21 cellular contexts compared by ENCODE assay signal in the genomic region with DNA sequence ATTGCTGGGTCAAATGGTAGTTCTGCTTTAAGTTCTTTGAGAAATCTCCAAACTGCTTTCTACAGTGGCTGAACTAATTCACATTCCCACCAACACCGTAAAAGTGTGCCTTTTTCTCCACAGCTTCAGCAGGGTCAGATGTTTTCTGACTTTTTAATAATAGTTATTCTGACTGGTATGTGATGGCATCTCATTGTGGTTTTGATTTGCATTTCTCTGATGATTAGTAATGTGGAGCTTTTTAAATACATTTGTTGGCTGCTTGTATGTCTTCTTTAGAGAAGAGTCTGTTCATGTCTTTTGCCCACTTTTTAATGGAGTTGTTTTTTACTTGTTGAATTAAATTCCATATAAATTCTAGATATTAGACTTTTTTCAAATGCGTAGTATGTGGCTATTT.
DNase-seq lines count a peak whose midpoint lies in the region; ATAC-seq and TF ChIP-seq lines count a peak whose summit lies in the region.
"Had no signal": no experiment of that assay in that cellular context is flagged by ENCODE, and none has a peak within 500 bp of the region (broad histone marks: within the 10 kb centered on the region; RNA-seq: fewer than 3 reads in every experiment).

No MANE protein-coding gene starts in this region.

- CTCF ChIA-PET in activated naive CD4-positive, alpha-beta T cell treated with anti-CD3 and anti-CD28 coated beads, Interleukin-2, amount 10 ng/mL, durations not matched to agents 7 days and 5 days (lab: Charles Lee) = no interaction called here

- no peak overlapping the region for H3K4me3 ChIP-seq in fibroblast of pulmonary artery (replicated peaks; ENCODE audit: low read depth, low read length)
- H3K4me3 ChIP-seq: BLaER1, dorsolateral prefrontal cortex, heart left ventricle, smooth muscle cell, tibial nerve had no signal

- peaks cover 7% of the 10 kb centered on the region for H3K4me1 Mint-ChIP-seq in progenitor cell of endocrine pancreas (ENCODE audit: low read depth)
- H3K4me1 Mint-ChIP-seq in activated naive CD4-positive, alpha-beta T cell treated with anti-CD3 and anti-CD28 coated beads, Interleukin-2, amount 10 ng/mL, durations not matched to agents 7 days and 5 days = no peaks in the 10 kb centered on the region

- no peak overlapping the region for H3K4me3 Mint-ChIP-seq in progenitor cell of endocrine pancreas (ENCODE audit: low read depth)
- no peak overlapping the region for H3K4me3 Mint-ChIP-seq in activated naive CD4-positive, alpha-beta T cell treated with anti-CD3 and anti-CD28 coated beads, Interleukin-2, amount 10 ng/mL, durations not matched to agents 7 days and 5 days
- H3K4me3 Mint-ChIP-seq: T-helper 1 cell treated with Interleukin-12 subunit alpha and Interleukin-12 subunit beta and Interleukin-4 antibody, amounts not matched to agents 30 μg/mL and 1 μg/mL, for 36 hours had no signal

- H3K9me3 Mint-ChIP-seq in progenitor cell of endocrine pancreas (ENCODE audit: low read depth) = no peaks in the 10 kb centered on the region
- H3K9me3 Mint-ChIP-seq in activated naive CD4-positive, alpha-beta T cell treated with anti-CD3 and anti-CD28 coated beads, Interleukin-2, amount 10 ng/mL, durations not matched to agents 7 days and 5 days = no peaks in the 10 kb centered on the region
- H3K9me3 Mint-ChIP-seq: activated T-helper 2 cell treated with anti-CD3 and anti-CD28 coated beads, Interferon-gamma antibody, Interleukin-2, Interleukin-4, amounts not matched to agents 10 μg/mL and 5 μg/mL and 100 μg/mL, durations not matched to agents 14 hours and 24 hours and 36 hours; T-helper 1 cell treated with Interleukin-12 subunit alpha and Interleukin-12 subunit beta and Interleukin-4 antibody, amounts not matched to agents 30 μg/mL and 1 μg/mL, for 36 hours had no signal

- DNase-seq in HCEC 1CT (peak; percentile 56), amniotic epithelial cell (ENCODE audit: low read depth) (peak; percentile 78), fibroblast of pulmonary artery (ENCODE audit: low read depth) (peak; percentile 41), stromal cell of bone marrow (ENCODE audit: low read depth) (peak; percentile 8), progenitor cell of endocrine pancreas (ENCODE audit: low spot score, unreplicated experiment) (no peak)
- DNase-seq in activated naive CD4-positive, alpha-beta T cell treated with anti-CD3 and anti-CD28 coated beads, Interleukin-2, amount 10 ng/mL, durations not matched to agents 7 days and 5 days = no peak
- DNase-seq: activated CD8-positive, alpha-beta memory T cell treated with anti-CD3 and anti-CD28 coated beads, Interleukin-2, amount 50 U/mL, for 4 hours; central memory CD4-positive, alpha-beta T cell; dorsolateral prefrontal cortex; heart left ventricle; left ventricle myocardium superior; NCI-H146; SHP77 treated with DMSO at 0.1 percent for 48 hours; stimulated activated CD4-positive, alpha-beta T cell treated with anti-CD3 and anti-CD28 coated beads, Interleukin-2, amount 100 ng/mL, for 48 hours; stimulated activated naive CD4-positive, alpha-beta T cell treated with Interleukin-2 at 50 U/mL for 16 hours had no signal

- TF ChIP-seq CTCF in fibroblast of pulmonary artery (IDR thresholded peaks at IDR 0.05; ENCODE audit: low read length, missing control alignments) (no peak), progenitor cell of endocrine pancreas (IDR thresholded peaks at IDR 0.05; ENCODE audit: unreplicated experiment) (no peak)

- no peaks in the 10 kb centered on the region for H3K36me3 Mint-ChIP-seq in progenitor cell of endocrine pancreas (ENCODE audit: insufficient read depth)
- no peaks in the 10 kb centered on the region for H3K36me3 Mint-ChIP-seq in activated naive CD4-positive, alpha-beta T cell treated with anti-CD3 and anti-CD28 coated beads, Interleukin-2, amount 10 ng/mL, durations not matched to agents 7 days and 5 days

- no peak overlapping the region for H3K27ac Mint-ChIP-seq in progenitor cell of endocrine pancreas
- no peak overlapping the region for H3K27ac Mint-ChIP-seq in activated naive CD4-positive, alpha-beta T cell treated with anti-CD3 and anti-CD28 coated beads, Interleukin-2, amount 10 ng/mL, durations not matched to agents 7 days and 5 days
- H3K27ac Mint-ChIP-seq: activated T-helper 2 cell treated with anti-CD3 and anti-CD28 coated beads, Interferon-gamma antibody, Interleukin-2, Interleukin-4, amounts not matched to agents 10 μg/mL and 5 μg/mL and 100 μg/mL, durations not matched to agents 14 hours and 24 hours and 36 hours; T-helper 1 cell treated with Interleukin-12 subunit alpha and Interleukin-12 subunit beta and Interleukin-4 antibody, amounts not matched to agents 30 μg/mL and 1 μg/mL, for 36 hours had no signal

- ATAC-seq in HG02852 (IDR thresholded peaks at IDR 0.05; ENCODE audit: unreplicated experiment) = no peak
- ATAC-seq: heart left ventricle, left ventricle myocardium superior had no signal

- no peaks in the 10 kb centered on the region for H3K27me3 Mint-ChIP-seq in progenitor cell of endocrine pancreas
- H3K27me3 Mint-ChIP-seq in activated naive CD4-positive, alpha-beta T cell treated with anti-CD3 and anti-CD28 coated beads, Interleukin-2, amount 10 ng/mL, durations not matched to agents 7 days and 5 days = no peaks in the 10 kb centered on the region

Comparison
In these comparisons a context has a peak if more than half of its experiments do, and no peak if none do; other contexts are left out.
1. DNase-seq: peak in HCEC 1CT (single experiment), amniotic epithelial cell (single experiment), fibroblast of pulmonary artery (single experiment) and stromal cell of bone marrow (single experiment); none in progenitor cell of endocrine pancreas (single experiment) and activated naive CD4-positive, alpha-beta T cell treated with anti-CD3 and anti-CD28 coated beads, Interleukin-2, amount 10 ng/mL, durations not matched to agents 7 days and 5 days (single experiment).